ENCODE assay signal across 1 cellular context in genomic region chr14:65263161-65263788, GRCh38.
TF ChIP-seq lines count a peak whose summit lies in the region.

No MANE protein-coding gene starts in this region.

TF ChIP-seq in K562, 482 proteins besides CTCF, POLR2A, EP300 and RAD21 (continued from another document):
- TF ChIP-seq ELK3 (CRISPR knock-in tag; IDR thresholded peaks at IDR 0.05), result no peak
